1 cellular context compared by ENCODE assay signal in genomic region chr13:80050252-80050651, GRCh38.
TF ChIP-seq lines count a peak whose summit lies in the region.

No MANE protein-coding gene starts in this region.

TF ChIP-seq in IMR-90, 13 proteins besides CTCF, POLR2A, EP300 and RAD21:
- TF ChIP-seq BHLHE40 (IDR thresholded peaks at IDR 0.05; ENCODE audit: low read depth, low read length) = no peak
- TF ChIP-seq USF2 (IDR thresholded peaks at IDR 0.05; ENCODE audit: low read depth, low read length) = no peak
